In genomic region chr11:120985718-120986569, GRCh38 we compare ENCODE assay signal across 9 cellular contexts. TPM values are rescaled to one million over a fixed set of nuclear protein-coding genes. Genes with fewer than 3 reads are reported as not detected.
DNase-seq lines count a peak whose midpoint lies in the region; ATAC-seq, FAIRE-seq and TF ChIP-seq lines count a peak whose summit lies in the region.
"Had no signal": no experiment of that assay in that cellular context is flagged by ENCODE, and none has a peak within 500 bp of the region (broad histone marks: within the 10 kb centered on the region; RNA-seq: fewer than 3 reads in every experiment).

No MANE protein-coding gene starts in this region.

- H3K36me3 Mint-ChIP-seq in HFFc6 (ENCODE audit: low read depth) = no peaks in the 10 kb centered on the region
- H3K36me3 Mint-ChIP-seq in activated naive CD4-positive, alpha-beta T cell treated with anti-CD3 and anti-CD28 coated beads, Interleukin-2, amount 50 U/mL, for 24 hours = no peaks in the 10 kb centered on the region

- H3K4me3 Mint-ChIP-seq in HFFc6 = peak overlapping the region; percentile 40
- H3K4me3 Mint-ChIP-seq in activated naive CD4-positive, alpha-beta T cell treated with anti-CD3 and anti-CD28 coated beads, Interleukin-2, amount 50 U/mL, for 24 hours = peak overlapping the region; percentile 90

- peak; percentile 85 for ATAC-seq in PC-3
- peak; percentile 61 to 89 (median 88) for ATAC-seq in psoas muscle

- no peaks in the 10 kb centered on the region for H3F3A ChIP-seq in PC-3 (ENCODE audit: low read length, unreplicated experiment)

- H3K4me3 ChIP-seq in PC-3 (ENCODE audit: low read length) (peak overlapping the region; percentile 62), cardiac muscle cell (peak overlapping the region; percentile 35), psoas muscle (peak overlapping the region; percentile 63)

- CTCF ChIA-PET in PC-3 (lab: Charles Lee) = interaction anchor here (0.7 kb wide), 2 partner anchors 11 to 120 kb away, joined by 3 read pairs; no protein-coding TSS in a partner anchor

- peak overlapping the region; percentile 80 for H3K4me2 ChIP-seq in PC-3 (ENCODE audit: low read length)

- H3K4me1 Mint-ChIP-seq in HFFc6 (ENCODE audit: low read depth) = peaks cover 6% of the 10 kb centered on the region; the same call in 1 of the 2 replicates
- H3K4me1 Mint-ChIP-seq in activated naive CD4-positive, alpha-beta T cell treated with anti-CD3 and anti-CD28 coated beads, Interleukin-2, amount 50 U/mL, for 24 hours = peaks cover 14% of the 10 kb centered on the region

- DNase-seq in D721Med (ENCODE audit: insufficient read length, low spot score) (peak; percentile 39), HFFc6 (peak; percentile 21), PC-3 (peak; percentile 47), cardiac muscle cell (ENCODE audit: low read depth in 1 of 2, low spot score in 1 of 2) (peak; percentile 72 to 80), psoas muscle (peak; percentile 48 to 61), RCC 7860 (ENCODE audit: low spot score) (no peak), NK-92 (lab: John Stamatoyannopoulos, UW; ENCODE audit: unreplicated experiment) (no peak)

- 4 to 5% (median 4%) methylated on average over 50 to 72 of the region's 72 CpGs for WGBS in psoas muscle, 3 donors

- no TSS peak for BruUV-seq in PC-3 (replicated peaks; lab: Mats Ljungman, UMichigan)

- intact Hi-C loops in PC-3 (cut with micrococcal nuclease) (no loop called here), psoas muscle (cut with DNase I) (no loop called here)

- H3K9me3 Mint-ChIP-seq in HFFc6 = no peaks in the 10 kb centered on the region
- no peaks in the 10 kb centered on the region for H3K9me3 Mint-ChIP-seq in activated naive CD4-positive, alpha-beta T cell treated with anti-CD3 and anti-CD28 coated beads, Interleukin-2, amount 50 U/mL, for 24 hours

- H3K4me1 ChIP-seq in PC-3 (ENCODE audit: insufficient read depth, low read length) = peaks cover 5% of the 10 kb centered on the region; the same call in 1 of the 2 replicates
- no peaks in the 10 kb centered on the region for H3K4me1 ChIP-seq in cardiac muscle cell (ENCODE audit: low read depth)
- H3K4me1 ChIP-seq in psoas muscle = peaks cover 2% of the 10 kb centered on the region

- TF ChIP-seq CTCF in D721Med (IDR thresholded peaks at IDR 0.05; ENCODE audit: insufficient read depth, missing control alignments) (peak; percentile 13), HFFc6 (IDR thresholded peaks at IDR 0.05) (peak; percentile 40; the same call in 1 of the 2 replicates), PC-3 (conservative IDR thresholded peaks at IDR 0.05; ENCODE audit: low read depth, low read length) (0 out of 2 replicates have a peak, but pooled peaks have one; percentile 25), cardiac muscle cell (IDR thresholded peaks at IDR 0.05; ENCODE audit: low read depth, low read length) (peak; percentile 19), psoas muscle (IDR thresholded peaks at IDR 0.05) (peak; percentile 21)

- H3K27ac ChIP-seq in PC-3 (ENCODE audit: low read length) (no peak overlapping the region), cardiac muscle cell (no peak overlapping the region), psoas muscle (no peak overlapping the region)

- H3K27ac Mint-ChIP-seq in HFFc6 = no peak overlapping the region
- no peak overlapping the region for H3K27ac Mint-ChIP-seq in activated naive CD4-positive, alpha-beta T cell treated with anti-CD3 and anti-CD28 coated beads, Interleukin-2, amount 50 U/mL, for 24 hours

- FAIRE-seq in D721Med (lab: Jason Lieb, UNC) = no peak
- no peak for FAIRE-seq in RCC 7860 (lab: Jason Lieb, UNC)
- FAIRE-seq: TTC549 had no signal

- H3K9me2 ChIP-seq in PC-3 (replicated peaks; ENCODE audit: low read length) = no peaks in the 10 kb centered on the region

- H2AFZ ChIP-seq in PC-3 (ENCODE audit: low read length) = peak overlapping the region; percentile 78

- no peaks in the 10 kb centered on the region for H3K9me3 ChIP-seq in PC-3 (ENCODE audit: low read length)
- H3K9me3 ChIP-seq in cardiac muscle cell (ENCODE audit: low read depth) = no peaks in the 10 kb centered on the region
- no peaks in the 10 kb centered on the region for H3K9me3 ChIP-seq in psoas muscle

- peaks cover 94% of the 10 kb centered on the region for H3K27me3 ChIP-seq in PC-3 (ENCODE audit: low read length)
- H3K27me3 ChIP-seq in cardiac muscle cell = peaks cover 4% of the 10 kb centered on the region
- peaks cover 0 to 26% (median 0%) of the 10 kb centered on the region in 3 donors for H3K27me3 ChIP-seq in psoas muscle (ENCODE audit: insufficient read depth in 3 of 3, low read length in 2 of 3)

- H3K27me3 Mint-ChIP-seq in HFFc6 (ENCODE audit: insufficient read depth) = peaks cover 42% of the 10 kb centered on the region
- peaks cover 5% of the 10 kb centered on the region for H3K27me3 Mint-ChIP-seq in activated naive CD4-positive, alpha-beta T cell treated with anti-CD3 and anti-CD28 coated beads, Interleukin-2, amount 50 U/mL, for 24 hours

- POLR2A ChIA-PET in PC-3 (lab: Charles Lee; ENCODE audit: unreplicated experiment) = no interaction called here

- H3K79me2 ChIP-seq in PC-3 (ENCODE audit: low read length) = no peaks in the 10 kb centered on the region

- no peaks in the 10 kb centered on the region for H3K36me3 ChIP-seq in PC-3 (ENCODE audit: low read depth, low read length)
- H3K36me3 ChIP-seq in cardiac muscle cell = no peaks in the 10 kb centered on the region
- no peaks in the 10 kb centered on the region for H3K36me3 ChIP-seq in psoas muscle (ENCODE audit: insufficient read depth in 1 of 2, low read depth in 1 of 2)

- H4K20me1 ChIP-seq in PC-3 (ENCODE audit: low read length) = no peaks in the 10 kb centered on the region

- H3K9ac ChIP-seq in PC-3 (ENCODE audit: low read length) = no peak overlapping the region

RNA-seq across cellular contexts. Expression of gene TBCEL, which starts 38.0 kb away (rescaled TPM):
- total RNA-seq in HFFc6 (2021; fragmentation: NEBNext Ultra II Directional; extraction: Animal tissue kit (Norgen Biotek cat#: 25700)) = 10 to 100 TPM; 15.0 to 23.4 (median 18.2) TPM
- total RNA-seq in PC-3 (2014; rRNA removed) = 6.6 and 7.8 TPM in 2 replicates
- total RNA-seq in cardiac muscle cell = 24.3 and 26.3 TPM in 2 replicates
- polyA plus RNA-seq in cardiac muscle cell = 17.7 and 21.8 TPM in 2 replicates
- 10 to 100 TPM in 2 of 4 donors, 1 to 10 TPM in 2; 8.0 to 19.2 (median 12.5) TPM for total RNA-seq in psoas muscle
- polyA plus RNA-seq in psoas muscle = 1 to 10 TPM; 2.9 to 7.0 (median 4.7) TPM

Comparison
In these comparisons a context has a peak if more than half of its experiments do, and no peak if none do; other contexts are left out.
1. DNase-seq: peak in D721Med (single experiment), HFFc6 (single experiment), PC-3 (single experiment), cardiac muscle cell (2 of 2) and psoas muscle (2 of 2); none in RCC 7860 (single experiment) and NK-92 (single experiment).
2. Peak in every context shown above with its lines, with median percentiles within 50 percentile points of each other: CTCF ChIP-seq and H3K4me3 ChIP-seq.